ENCODE assay signal across 35 cellular contexts in the genomic region with DNA sequence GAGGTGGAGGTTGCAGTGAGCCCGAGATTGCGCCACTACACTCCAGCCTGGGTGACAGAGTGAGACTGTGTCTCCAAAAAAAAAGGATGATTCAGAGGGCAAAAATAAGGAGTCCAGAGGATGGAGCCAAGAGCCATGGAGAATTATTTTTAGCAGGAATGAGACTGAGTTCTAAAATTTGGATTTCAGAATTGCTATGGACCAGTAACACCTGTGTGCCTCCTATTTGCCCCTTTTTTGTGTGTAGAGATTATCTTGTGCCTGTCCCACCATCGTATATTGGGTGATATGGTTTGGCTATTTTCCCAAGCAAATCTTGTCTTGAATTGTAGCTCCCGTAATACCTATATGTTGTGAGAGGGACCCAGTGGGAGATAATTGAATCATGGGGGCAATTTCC. TPM values are rescaled to one million over a fixed set of nuclear protein-coding genes. Genes with fewer than 3 reads are reported as not detected.
DNase-seq lines count a peak whose midpoint lies in the region; ATAC-seq, FAIRE-seq and TF ChIP-seq lines count a peak whose summit lies in the region.
"Had no signal": no experiment of that assay in that cellular context is flagged by ENCODE, and none has a peak within 500 bp of the region (broad histone marks: within the 10 kb centered on the region; RNA-seq: fewer than 3 reads in every experiment).

No MANE protein-coding gene starts in this region.

- no peak overlapping the region for H3K4me3 ChIP-seq in K562
- H3K4me3 ChIP-seq in endodermal cell (ENCODE audit: low read length): peak overlapping the region; percentile 4
- H3K4me3 ChIP-seq in esophagus muscularis mucosa: no peak overlapping the region
- H3K4me3 ChIP-seq: A549; BLaER1; BLaER1 treated with 17β-estradiol and CSF1 and Interleukin-3, amounts not matched to agents 10 nM and 100 nM had no signal

- H3K36me3 ChIP-seq in K562 (ENCODE audit: control insufficient read depth, insufficient read depth, low read length): no peaks in the 10 kb centered on the region
- no peaks in the 10 kb centered on the region for H3K36me3 ChIP-seq in endodermal cell (ENCODE audit: control insufficient read depth, insufficient read depth, low read length)
- no peaks in the 10 kb centered on the region for H3K36me3 ChIP-seq in esophagus muscularis mucosa
- H3K36me3 ChIP-seq: BE2C; BLaER1; BLaER1 treated with 17β-estradiol and CSF1 and Interleukin-3, amounts not matched to agents 10 nM and 100 nM had no signal

- no peaks in the 10 kb centered on the region for H4K20me1 ChIP-seq in K562 (replicated peaks; ENCODE audit: control insufficient read depth, insufficient read depth, low read length)
- H4K20me1 ChIP-seq: BLaER1; BLaER1 treated with 17β-estradiol and CSF1 and Interleukin-3, amounts not matched to agents 10 nM and 100 nM had no signal

- no peaks in the 10 kb centered on the region for H3K27me3 ChIP-seq in K562 (ENCODE audit: control insufficient read depth in 2 of 2, insufficient read depth in 2 of 2, low read length in 2 of 2)
- H3K27me3 ChIP-seq in endodermal cell (ENCODE audit: control insufficient read depth, insufficient read depth, low read length, poor library complexity, severe bottlenecking): peaks cover 28% of the 10 kb centered on the region
- no peaks in the 10 kb centered on the region for H3K27me3 ChIP-seq in esophagus muscularis mucosa
- H3K27me3 ChIP-seq: BE2C; BLaER1; BLaER1 treated with 17β-estradiol and CSF1 and Interleukin-3, amounts not matched to agents 10 nM and 100 nM had no signal

- H3K27ac ChIP-seq in K562 (ENCODE audit: extremely low read depth, low read depth, low read length) (no peak overlapping the region), endodermal cell (ENCODE audit: low read depth, low read length) (no peak overlapping the region), esophagus muscularis mucosa (replicated peaks in 1 of 4) (no peak overlapping the region)
- H3K27ac ChIP-seq: 22Rv1; A549; BLaER1; BLaER1 treated with 17β-estradiol and CSF1 and Interleukin-3, amounts not matched to agents 10 nM and 100 nM; C4-2B had no signal

- BruUV-seq in K562 (replicated peaks; lab: Mats Ljungman, UMichigan): no TSS peak

- H3K4me1 ChIP-seq in K562 (replicated peaks in 1 of 2; ENCODE audit: control insufficient read depth in 2 of 2, insufficient read depth in 2 of 2, low read length in 2 of 2) (no peaks in the 10 kb centered on the region), endodermal cell (ENCODE audit: control insufficient read depth, insufficient read depth, low read length) (no peaks in the 10 kb centered on the region), esophagus muscularis mucosa (no peaks in the 10 kb centered on the region)
- H3K4me1 ChIP-seq: A549; BE2C; BLaER1; BLaER1 treated with 17β-estradiol and CSF1 and Interleukin-3, amounts not matched to agents 10 nM and 100 nM had no signal

- no peak for FAIRE-seq in K562 (lab: Jason Lieb, UNC)
- FAIRE-seq: A204.1, A549, D721Med had no signal

- CTCF ChIA-PET in K562 (lab: Yijun Ruan, JAX; ENCODE audit: low intra/inter-chr PET ratio): no interaction called here

- in situ Hi-C loops in K562 (cut with MboI): no loop called here

- no peak for ATAC-seq in K562
- no peak for ATAC-seq in left ventricle myocardium superior
- no peak for ATAC-seq in HG03378 (IDR thresholded peaks at IDR 0.05; ENCODE audit: unreplicated experiment)
- ATAC-seq: A549; CD8-positive, alpha-beta T cell had no signal

- POLR2A ChIA-PET in K562 (lab: Yijun Ruan, JAX): no interaction called here

- no peak overlapping the region for H3K4me3 Mint-ChIP-seq in endodermal cell
- H3K4me3 Mint-ChIP-seq: B cell; CD14-positive monocyte; CD4-positive, alpha-beta memory T cell; CD4-positive, alpha-beta T cell; CD4-positive, CD25-positive, alpha-beta regulatory T cell; CD8-positive, alpha-beta memory T cell; CD8-positive, alpha-beta T cell had no signal

- H3K27ac Mint-ChIP-seq in endodermal cell: no peak overlapping the region
- H3K27ac Mint-ChIP-seq: B cell; CD14-positive monocyte; CD4-positive, alpha-beta memory T cell; CD4-positive, alpha-beta T cell; CD4-positive, CD25-positive, alpha-beta regulatory T cell; CD8-positive, alpha-beta memory T cell; CD8-positive, alpha-beta T cell had no signal

- TF ChIP-seq RAD21 in K562 (CRISPR knock-in tag; conservative IDR thresholded peaks at IDR 0.05 in 1 of 2, IDR thresholded peaks at IDR 0.05 in 1 of 2): no peak

- no peak overlapping the region for H2AFZ ChIP-seq in K562 (ENCODE audit: low read depth, low read length)

- TF ChIP-seq EP300 in K562 (IDR thresholded peaks at IDR 0.05; ENCODE audit: low read length): no peak
- TF ChIP-seq EP300 in esophagus muscularis mucosa (IDR thresholded peaks at IDR 0.05): no peak

- no peak for TF ChIP-seq CTCF in K562 (IDR thresholded peaks at IDR 0.05 in 2 of 3, conservative IDR thresholded peaks at IDR 0.05 in 1 of 3; ENCODE audit: insufficient read depth in 2 of 3, low read depth in 1 of 3, low read length in 3 of 3)
- TF ChIP-seq CTCF in endodermal cell (conservative IDR thresholded peaks at IDR 0.05): no peak
- no peak for TF ChIP-seq CTCF in esophagus muscularis mucosa (IDR thresholded peaks at IDR 0.05)

- H3K9me1 ChIP-seq in K562 (ENCODE audit: control insufficient read depth, insufficient read depth, low read length): no peaks in the 10 kb centered on the region

- H3K9me3 Mint-ChIP-seq in endodermal cell: peaks cover 14% of the 10 kb centered on the region
- H3K9me3 Mint-ChIP-seq: CD4-positive, alpha-beta T cell; CD8-positive, alpha-beta T cell had no signal

- H3K4me1 Mint-ChIP-seq in endodermal cell: peaks cover 3% of the 10 kb centered on the region
- H3K4me1 Mint-ChIP-seq: B cell; CD14-positive monocyte; CD4-positive, alpha-beta memory T cell; CD4-positive, CD25-positive, alpha-beta regulatory T cell; CD8-positive, alpha-beta memory T cell had no signal

- intact Hi-C loops in K562 (cut with micrococcal nuclease) (no loop called here), esophagus muscularis mucosa (cut with DNase I) (no loop called here), left ventricle myocardium superior (cut with micrococcal nuclease) (no loop called here)

- TF ChIP-seq POLR2A in K562 (conservative IDR thresholded peaks at IDR 0.05): no peak
- TF ChIP-seq POLR2A in esophagus muscularis mucosa (IDR thresholded peaks at IDR 0.05; ENCODE audit: low read depth): no peak

- H3K9ac ChIP-seq in K562 (ENCODE audit: insufficient read depth in 1 of 2, low read depth in 2 of 2, low read length in 2 of 2) (no peak overlapping the region), endodermal cell (ENCODE audit: extremely low read depth, low read length, poor library complexity, severe bottlenecking) (no peak overlapping the region)
- H3K9ac ChIP-seq: BLaER1; BLaER1 treated with 17β-estradiol and CSF1 and Interleukin-3, amounts not matched to agents 10 nM and 100 nM had no signal

- peaks cover 6% of the 10 kb centered on the region for H3K9me3 ChIP-seq in K562 (replicated peaks; ENCODE audit: control insufficient read depth, insufficient read depth, low read depth, low read length)
- H3K9me3 ChIP-seq in endodermal cell (ENCODE audit: control insufficient read depth, low read length): peaks cover 12% of the 10 kb centered on the region
- peaks cover 0 to 6% (median 3%) of the 10 kb centered on the region in 4 donors for H3K9me3 ChIP-seq in esophagus muscularis mucosa
- H3K9me3 ChIP-seq: BE2C, Caco-2 had no signal

- no peak overlapping the region for H3K4me2 ChIP-seq in K562 (ENCODE audit: insufficient read depth, low read length)
- H3K4me2 ChIP-seq: A549; BLaER1; BLaER1 treated with 17β-estradiol and CSF1 and Interleukin-3, amounts not matched to agents 10 nM and 100 nM had no signal

- no peaks in the 10 kb centered on the region for H3K79me2 ChIP-seq in K562 (ENCODE audit: control insufficient read depth, insufficient read depth, low read length)

- H3K27me3 Mint-ChIP-seq in endodermal cell (ENCODE audit: insufficient read depth): peaks cover 40% of the 10 kb centered on the region
- H3K27me3 Mint-ChIP-seq: CD4-positive, alpha-beta memory T cell; CD4-positive, alpha-beta T cell; CD4-positive, CD25-positive, alpha-beta regulatory T cell; CD8-positive, alpha-beta memory T cell had no signal

- DNase-seq in K562 (ENCODE audit: extremely low read depth in 1 of 4, low spot score in 3 of 4) (no peak), endodermal cell (no peak), esophagus muscularis mucosa (ENCODE audit: extremely low spot score) (peak; percentile 8), globus pallidus (ENCODE audit: low spot score) (no peak), left ventricle myocardium superior (no peak)
- DNase-seq: 8988T; ACHN; AML-193; BE2C; C1 segment of cervical spinal cord; Caco-2; Calu3; CD4-positive, alpha-beta memory T cell; CD4-positive, alpha-beta T cell; CD4-positive, CD25-positive, alpha-beta regulatory T cell; CD8-positive, alpha-beta memory T cell; CD8-positive, alpha-beta T cell; COR-L47; DMS 273 treated with DMSO at 0.1 percent for 48 hours; DMS153; DMS53; DMS79; DMS79 treated with DMSO at 0.1 percent for 48 hours; DND-41; EL had no signal

- no peaks in the 10 kb centered on the region for H3K36me3 Mint-ChIP-seq in endodermal cell (ENCODE audit: low read depth)
- H3K36me3 Mint-ChIP-seq: CD14-positive monocyte; CD4-positive, alpha-beta memory T cell; CD4-positive, CD25-positive, alpha-beta regulatory T cell; CD8-positive, alpha-beta T cell had no signal

- 37% methylated on average over 4 of the region's 4 CpGs for WGBS in K562 (ENCODE audit: insufficient coverage, low coverage, missing lambda C conversion rate)
- 96 to 98% methylated on average over 4 of the region's 4 CpGs for WGBS in endodermal cell (ENCODE audit: insufficient coverage in 1 of 2, insufficient read length in 1 of 2), 2 experiments
- 96% methylated on average over 4 of the region's 4 CpGs for WGBS in esophagus muscularis mucosa

RNA-seq across cellular contexts. Expression of a gene that starts 16.4 kb away (rescaled TPM):
- total RNA-seq in K562 (2011; cell fraction: chromatin; rRNA removed; ENCODE audit: low replicate concordance): 3.3 TPM in 1 of 2 replicates, not detected in the other
- total RNA-seq in K562 (2011; cell fraction: nucleolus; rRNA removed): 0.13 and 0.33 TPM in 2 replicates
- 0.88 and 1.5 TPM in 2 replicates for total RNA-seq in K562 (2011; cell fraction: nucleoplasm; rRNA removed)
- total RNA-seq in K562 (2014; rRNA removed) (0.14 TPM in 1 of 2 replicates, not detected in the other), K562 (2014; rRNA removed; fragmentation: Illumina TruSeq; extraction: Trizol) (0.15 and 0.26 TPM in 2 replicates), K562 (2015; rRNA removed; fragmentation: Illumina TruSeq; extraction: Trizol) (0.11 and 0.38 TPM in 2 replicates), K562 (2021) (0.45 and 0.47 TPM in 2 replicates), endodermal cell (10 to 100 TPM; 17.1 to 42.7 TPM), esophagus muscularis mucosa (10 to 100 TPM; 11.6 to 24.5 (median 15.3) TPM), left ventricle myocardium superior (7.8 TPM)
- polyA plus RNA-seq in K562 (2011; rRNA removed) (0.11 and 0.17 TPM in 2 replicates), K562 (2014; fragmentation: Illumina TruSeq; extraction: Trizol) (0.04 and 0.07 TPM in 2 replicates), K562 (2014; fragmentation: Nextera tagmentation; extraction: Ambion mirVana) (under 1 TPM in 1 of 2 experiments, not detected in 1; 0.03 TPM), K562 (2014; rRNA removed) (0.07 and 0.08 TPM in 2 replicates)
- 0.01 TPM in 1 of 2 replicates, not detected in the other for polyA plus RNA-seq in K562 (2011; cell fraction: cytosol; rRNA removed)
- polyA plus RNA-seq in K562 (2011; cell fraction: nucleus; rRNA removed): 0.08 and 0.10 TPM in 2 replicates
- 0.10 and 0.12 TPM in 2 replicates for polyA plus RNA-seq in K562 (2012)
- 0.21 and 0.48 TPM in 2 replicates for polyA minus RNA-seq in K562 (2011; rRNA and poly(A)+ RNA removed)
- polyA minus RNA-seq in K562 (2011; cell fraction: cytosol; rRNA and poly(A)+ RNA removed): not detected in 2 replicates
- 0.22 and 0.40 TPM in 2 replicates for polyA minus RNA-seq in K562 (2011; cell fraction: nucleus; rRNA and poly(A)+ RNA removed)
- polyA plus RNA-seq in endodermal cell (2013, experiment 1 of 2): 12.1 TPM
- 12.1 TPM for polyA plus RNA-seq in endodermal cell (2013, experiment 2 of 2)

RNA-seq across cellular contexts. Expression of a gene that starts 32.1 kb away (rescaled TPM):
- total RNA-seq in K562 (2011; cell fraction: chromatin; rRNA removed; ENCODE audit: low replicate concordance): 55.7 and 73.0 TPM in 2 replicates
- 25.7 and 30.9 TPM in 2 replicates for total RNA-seq in K562 (2011; cell fraction: nucleolus; rRNA removed)
- total RNA-seq in K562 (2011; cell fraction: nucleoplasm; rRNA removed): 54.3 and 81.5 TPM in 2 replicates
- 20.7 and 26.4 TPM in 2 replicates for total RNA-seq in K562 (2014; rRNA removed)
- total RNA-seq in K562 (2014; rRNA removed; fragmentation: Illumina TruSeq; extraction: Trizol): 54.4 and 57.4 TPM in 2 replicates
- total RNA-seq in K562 (2015; rRNA removed; fragmentation: Illumina TruSeq; extraction: Trizol): 38.8 and 41.6 TPM in 2 replicates
- 51.4 and 53.5 TPM in 2 replicates for total RNA-seq in K562 (2021)
- 26.5 and 34.9 TPM in 2 replicates for polyA plus RNA-seq in K562 (2011; rRNA removed)
- polyA plus RNA-seq in K562 (2011; cell fraction: cytosol; rRNA removed): 12.3 and 17.3 TPM in 2 replicates
- 25.6 and 32.6 TPM in 2 replicates for polyA plus RNA-seq in K562 (2011; cell fraction: nucleus; rRNA removed)
- polyA plus RNA-seq in K562 (2012): 22.4 and 28.5 TPM in 2 replicates
- polyA plus RNA-seq in K562 (2014; fragmentation: Illumina TruSeq; extraction: Trizol): 37.9 and 41.8 TPM in 2 replicates
- 10 to 100 TPM in 1 of 2 experiments, 1 to 10 TPM in 1; 9.4 to 11.2 TPM for polyA plus RNA-seq in K562 (2014; fragmentation: Nextera tagmentation; extraction: Ambion mirVana)
- 23.3 and 28.6 TPM in 2 replicates for polyA plus RNA-seq in K562 (2014; rRNA removed)
- 43.4 and 50.3 TPM in 2 replicates for polyA minus RNA-seq in K562 (2011; rRNA and poly(A)+ RNA removed)
- 22.6 and 32.4 TPM in 2 replicates for polyA minus RNA-seq in K562 (2011; cell fraction: cytosol; rRNA and poly(A)+ RNA removed)
- polyA minus RNA-seq in K562 (2011; cell fraction: nucleus; rRNA and poly(A)+ RNA removed): 15.6 and 16.8 TPM in 2 replicates
- total RNA-seq in endodermal cell: 10 to 100 TPM; 61.1 to 89.6 TPM
- 58.2 TPM for polyA plus RNA-seq in endodermal cell (2013, experiment 1 of 2)
- polyA plus RNA-seq in endodermal cell (2013, experiment 2 of 2): 67.1 TPM
- total RNA-seq in esophagus muscularis mucosa: 10 to 100 TPM; 25.8 to 29.2 (median 27.3) TPM
- total RNA-seq in left ventricle myocardium superior: 44.3 TPM
